Comparison of ENCODE assay signal across 23 cellular contexts in the genomic region with DNA sequence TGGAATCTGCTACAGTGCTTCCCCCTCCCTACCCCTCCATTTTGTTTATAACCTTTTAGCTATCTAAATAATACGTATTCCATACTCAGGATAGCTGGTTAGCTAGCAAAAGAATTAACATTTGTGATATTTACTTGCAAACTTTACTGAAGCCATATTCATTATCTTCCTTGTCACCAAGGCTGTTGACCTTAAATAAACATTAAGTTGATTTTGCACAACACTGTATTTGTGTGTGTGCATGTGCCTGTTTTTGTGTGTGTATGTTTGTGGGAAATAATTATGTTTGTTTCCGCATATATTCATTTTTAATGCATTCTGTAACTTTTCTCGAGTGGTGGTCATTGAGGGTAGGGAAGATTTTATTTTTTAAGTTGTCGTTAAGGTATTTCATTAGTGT.
"Had no signal": no experiment of that assay in that cellular context is flagged by ENCODE, and none has a peak within 500 bp of the region (broad histone marks: within the 10 kb centered on the region; RNA-seq: fewer than 3 reads in every experiment).

No MANE protein-coding gene starts in this region.

- DNase-seq: IMR-90, Karpas-422, KG1, MG63, NCI-H1092, NCI-H1105 treated with DMSO at 0.1 percent for 48 hours, NCI-H1417 treated with DMSO at 0.1 percent for 48 hours, NCI-H146, NCI-H1694 treated with DMSO at 0.1 percent for 48 hours, NCI-H1930, NCI-H2081, NCI-H2107, NCI-H226, NCI-H446, NCI-H510A, NCI-H524 treated with DMSO at 0.1 percent for 48 hours, NCI-H69, NCI-H774, Right ventricle myocardium superior, RPMI8226, SIG-M5 had no signal

- H3K4me3 ChIP-seq: MG63, SJSA1, SK-N-MC had no signal

- H3K9me3 ChIP-seq: MG63, SJSA1 had no signal

- H3K27me3 ChIP-seq: MG63, SJSA1 had no signal

- H3K27ac ChIP-seq: SJSA1, SK-N-MC had no signal

- H3K4me1 ChIP-seq: SJSA1 had no signal
